Comparison of ENCODE assay signal across 16 cellular contexts in the genomic region with DNA sequence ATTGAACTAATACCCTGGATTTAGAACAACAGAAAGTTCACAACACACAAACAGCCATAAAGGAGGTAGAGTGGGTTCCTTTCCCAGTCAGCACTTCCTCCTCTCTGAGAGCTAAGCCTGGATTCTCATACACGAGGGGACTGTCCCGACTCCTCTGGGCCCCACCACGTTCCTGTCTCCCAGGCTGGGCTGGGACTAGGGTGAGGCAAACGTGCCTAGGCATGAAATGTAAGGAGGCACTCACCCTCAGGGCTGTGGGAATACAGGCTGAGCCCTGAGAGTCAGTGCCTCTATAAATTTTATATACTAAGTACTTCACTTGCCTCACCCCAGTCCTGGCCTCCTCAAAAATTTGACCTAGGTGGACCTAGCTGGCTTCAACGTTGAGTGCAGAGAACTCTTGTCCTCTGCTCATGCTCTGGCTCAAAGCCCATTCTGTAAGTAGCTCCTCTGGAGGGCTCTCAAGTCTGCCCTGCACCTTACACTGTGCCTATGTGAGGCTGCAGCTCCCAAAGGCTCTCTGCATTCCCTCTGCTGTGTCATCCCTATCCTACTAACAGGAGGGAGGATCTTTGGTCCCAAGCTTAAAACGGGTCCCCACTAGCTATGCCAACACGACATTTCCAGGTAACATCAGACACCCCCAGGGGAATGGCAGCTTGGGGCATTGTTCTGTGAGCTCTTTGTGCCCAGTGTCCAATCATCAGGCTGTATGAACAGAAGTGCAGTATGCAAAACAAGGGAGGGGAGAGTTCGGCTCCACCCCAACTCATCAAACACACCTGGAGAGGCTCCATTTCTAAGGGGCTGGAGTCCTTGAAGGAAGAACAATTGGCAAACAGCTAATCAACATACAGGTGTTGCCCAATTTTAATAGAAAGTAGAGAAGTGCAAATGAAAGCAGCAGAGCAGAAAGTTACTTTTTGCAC.
DNase-seq lines count a peak whose midpoint lies in the region; ATAC-seq and TF ChIP-seq lines count a peak whose summit lies in the region.
"Had no signal": no experiment of that assay in that cellular context is flagged by ENCODE, and none has a peak within 500 bp of the region (broad histone marks: within the 10 kb centered on the region; RNA-seq: fewer than 3 reads in every experiment).

No MANE protein-coding gene starts in this region.

- H3K27ac ChIP-seq in breast epithelium = no peak overlapping the region
- peak overlapping the region in 3 of 4 donors; percentile 32 to 63 (median 52) for H3K27ac ChIP-seq in esophagus squamous epithelium
- H3K27ac ChIP-seq: ascending aorta, C4-2B, neutrophil, right lobe of liver had no signal

- CTCF ChIA-PET in MCF 10A (lab: Yijun Ruan, JAX) = interaction anchor here (0.5 to 1.3 kb wide), 5 partner anchors 9 to 796 kb away, joined by 3 to 7 read pairs (median 4); no protein-coding TSS in a partner anchor

- H3K27me3 ChIP-seq in breast epithelium = no peaks in the 10 kb centered on the region
- peaks cover 0 to 13% (median 0%) of the 10 kb centered on the region in 4 donors for H3K27me3 ChIP-seq in esophagus squamous epithelium
- H3K27me3 ChIP-seq: ascending aorta, neutrophil, right lobe of liver had no signal

- TF ChIP-seq POLR2A in breast epithelium (IDR thresholded peaks at IDR 0.05) (no peak), esophagus squamous epithelium (IDR thresholded peaks at IDR 0.05) (no peak)

- H3K27me3 Mint-ChIP-seq in MCF 10A (ENCODE audit: insufficient read depth, unreplicated experiment) = peaks cover 26% of the 10 kb centered on the region
- H3K27me3 Mint-ChIP-seq: T-cell had no signal

- H3K36me3 ChIP-seq in breast epithelium (no peaks in the 10 kb centered on the region), esophagus squamous epithelium (no peaks in the 10 kb centered on the region)
- H3K36me3 ChIP-seq: ascending aorta, neutrophil, right lobe of liver had no signal

- H3K9me3 Mint-ChIP-seq in MCF 10A (ENCODE audit: unreplicated experiment) = peaks cover 10% of the 10 kb centered on the region

- 25 to 30% methylated on average over 7 of the region's 8 CpGs for WGBS in esophagus squamous epithelium, 2 donors

- no peak overlapping the region for H3K27ac Mint-ChIP-seq in MCF 10A (ENCODE audit: low read depth, unreplicated experiment)
- H3K27ac Mint-ChIP-seq: T-cell had no signal

- intact Hi-C loops in MCF 10A (cut with micrococcal nuclease) = no loop called here
- intact Hi-C loops in breast epithelium (cut with DNase I; ENCODE audit: low total_unique reads) = no loop called here
- intact Hi-C loops in esophagus squamous epithelium (cut with DNase I) = no loop called here

- peak; percentile 4 for DNase-seq in MCF 10A (ENCODE audit: unreplicated experiment)
- DNase-seq in breast epithelium (ENCODE audit: low spot score in 2 of 2) = no peak
- DNase-seq in NCI-H510A treated with DMSO at 0.1 percent for 48 hours (lab: John Stamatoyannopoulos, UW) = peak; percentile 84
- DNase-seq in esophagus squamous epithelium (lab: John Stamatoyannopoulos, UW) = no peak
- DNase-seq in DMS 273 (lab: John Stamatoyannopoulos, UW; ENCODE audit: unreplicated experiment) = no peak
- DNase-seq in HPDE6-E6E7 (ENCODE audit: extremely low spot score) = no peak
- DNase-seq: erythroblast; NCI-H82; right lobe of liver; stimulated activated CD4-positive, alpha-beta T cell treated with anti-CD3 and anti-CD28 coated beads, Interleukin-2, amount 100 ng/mL, for 24 hours; T-cell had no signal

- no peak for TF ChIP-seq CTCF in MCF 10A (IDR thresholded peaks at IDR 0.05; ENCODE audit: unreplicated experiment)
- TF ChIP-seq CTCF in breast epithelium (IDR thresholded peaks at IDR 0.05) = no peak
- no peak for TF ChIP-seq CTCF in esophagus squamous epithelium (IDR thresholded peaks at IDR 0.05)

- H3K36me3 Mint-ChIP-seq in MCF 10A (ENCODE audit: insufficient read depth, unreplicated experiment) = no peaks in the 10 kb centered on the region

- ATAC-seq in GM21367 (IDR thresholded peaks at IDR 0.05; ENCODE audit: unreplicated experiment) = no peak
- no peak for ATAC-seq in HG02588 (IDR thresholded peaks at IDR 0.05; ENCODE audit: unreplicated experiment)
- ATAC-seq: right lobe of liver, T-cell had no signal

- POLR2A ChIA-PET in MCF 10A (lab: Yijun Ruan, JAX) = no interaction called here

- no peak overlapping the region for H3K4me3 Mint-ChIP-seq in MCF 10A (ENCODE audit: unreplicated experiment)
- H3K4me3 Mint-ChIP-seq: T-cell had no signal

- no TSS peak for BruUV-seq in MCF 10A (replicated peaks; lab: Mats Ljungman, UMichigan)

- no peaks in the 10 kb centered on the region for H3K4me1 Mint-ChIP-seq in MCF 10A (ENCODE audit: insufficient read depth, unreplicated experiment)

- no peak overlapping the region for H3K4me3 ChIP-seq in breast epithelium
- H3K4me3 ChIP-seq in esophagus squamous epithelium = no peak overlapping the region
- H3K4me3 ChIP-seq: ascending aorta, right lobe of liver had no signal

- H3K9me3 ChIP-seq in breast epithelium = peaks cover 19 to 34% of the 10 kb centered on the region in 2 donors
- peaks cover 0 to 32% (median 19%) of the 10 kb centered on the region in 3 donors for H3K9me3 ChIP-seq in esophagus squamous epithelium
- H3K9me3 ChIP-seq: neutrophil had no signal

- H3K4me1 ChIP-seq in breast epithelium (no peaks in the 10 kb centered on the region), esophagus squamous epithelium (peaks cover 0 to 20% (median 8%) of the 10 kb centered on the region in 3 donors)
- H3K4me1 ChIP-seq: ascending aorta, right lobe of liver had no signal

Comparison
In these comparisons a context has a peak if more than half of its experiments do, and no peak if none do; other contexts are left out.
1. DNase-seq: peak in MCF 10A (single experiment) and NCI-H510A treated with DMSO at 0.1 percent for 48 hours (single experiment); none in breast epithelium (0 of 2), esophagus squamous epithelium (single experiment), DMS 273 (single experiment) and HPDE6-E6E7 (single experiment).
2. H3K27ac ChIP-seq: peak in esophagus squamous epithelium (3 of 4); none in breast epithelium (0 of 2).